ENCODE assay signal across 8 cellular contexts in the genomic region with DNA sequence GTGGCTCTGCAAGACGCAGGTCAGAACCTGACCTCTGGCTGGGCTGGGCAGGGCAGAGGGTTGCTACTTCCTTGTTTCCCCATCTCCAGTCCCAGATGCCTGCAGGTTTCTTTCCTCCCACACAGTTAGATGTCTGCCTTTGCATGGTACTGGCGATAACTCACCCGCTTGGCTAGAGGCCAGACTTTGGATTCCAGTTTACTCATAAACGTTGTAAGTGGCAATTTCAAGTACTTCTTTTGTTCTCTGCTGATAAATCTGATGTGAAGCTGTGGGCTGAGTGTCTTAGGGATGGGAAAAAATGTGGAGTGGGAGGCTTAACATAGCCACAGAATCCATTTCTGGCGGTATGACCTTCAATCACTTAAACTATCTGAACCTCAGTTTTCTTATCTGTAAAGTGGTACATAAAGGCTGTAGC.
DNase-seq lines count a peak whose midpoint lies in the region; TF ChIP-seq lines count a peak whose summit lies in the region.

No MANE protein-coding gene starts in this region.

- H3K9me3 ChIP-seq in testis (no peaks in the 10 kb centered on the region), suprapubic skin (no peaks in the 10 kb centered on the region)

- peak; percentile 22 to 47 for DNase-seq in NCI-H526 (lab: John Stamatoyannopoulos, UW)
- DNase-seq in NCI-H526 treated with DMSO at 0.1 percent for 48 hours (lab: John Stamatoyannopoulos, UW), result no peak
- peak; percentile 83 for DNase-seq in NCI-H510A (lab: John Stamatoyannopoulos, UW)
- peak; percentile 75 for DNase-seq in epithelial cell of prostate (ENCODE audit: low read depth, low spot score)
- peak; percentile 77 for DNase-seq in testis
- no peak for DNase-seq in stimulated activated CD4-positive, alpha-beta T cell treated with anti-CD3 and anti-CD28 coated beads, Interleukin-2, amount 100 ng/mL, for 24 hours
- no peak for DNase-seq in suprapubic skin (ENCODE audit: low spot score in 2 of 2)
- DNase-seq in NCI-H2081 treated with DMSO at 0.1 percent for 48 hours (lab: John Stamatoyannopoulos, UW), result no peak

- H3K27ac ChIP-seq in epithelial cell of prostate (no peak overlapping the region), testis (no peak overlapping the region), suprapubic skin (no peak overlapping the region)

- H3K4me1 ChIP-seq in testis (peaks cover 3% of the 10 kb centered on the region), suprapubic skin (no peaks in the 10 kb centered on the region)

- WGBS in testis, 2 donors, result 38 to 50% methylated on average over 5 of the region's 5 CpGs
- WGBS in suprapubic skin, result 53% methylated on average over 5 of the region's 5 CpGs

- no peak for TF ChIP-seq EP300 in suprapubic skin (IDR thresholded peaks at IDR 0.05)

- TF ChIP-seq POLR2A in testis (IDR thresholded peaks at IDR 0.05) (no peak), suprapubic skin (IDR thresholded peaks at IDR 0.05) (no peak)

- H3K4me3 ChIP-seq in testis (no peak overlapping the region), suprapubic skin (no peak overlapping the region)

- TF ChIP-seq CTCF in testis (IDR thresholded peaks at IDR 0.05) (no peak), suprapubic skin (IDR thresholded peaks at IDR 0.05) (no peak)

- H3K36me3 ChIP-seq in testis (ENCODE audit: low read depth, missing control alignments), result no peaks in the 10 kb centered on the region
- H3K36me3 ChIP-seq in suprapubic skin, result no peaks in the 10 kb centered on the region

- intact Hi-C loops in testis (cut with DNase I; ENCODE audit: low total_unique reads), result no loop called here

- H3K27me3 ChIP-seq in testis (no peaks in the 10 kb centered on the region), suprapubic skin (no peaks in the 10 kb centered on the region)

Comparison
In these comparisons a context has a peak if more than half of its experiments do, and no peak if none do; other contexts are left out.
1. DNase-seq: peak in NCI-H526 (2 of 2), NCI-H510A (single experiment), epithelial cell of prostate (single experiment) and testis (single experiment); none in NCI-H526 treated with DMSO at 0.1 percent for 48 hours (single experiment), stimulated activated CD4-positive, alpha-beta T cell treated with anti-CD3 and anti-CD28 coated beads, Interleukin-2, amount 100 ng/mL, for 24 hours (0 of 2), suprapubic skin (0 of 2) and NCI-H2081 treated with DMSO at 0.1 percent for 48 hours (single experiment).